In the genomic region with DNA sequence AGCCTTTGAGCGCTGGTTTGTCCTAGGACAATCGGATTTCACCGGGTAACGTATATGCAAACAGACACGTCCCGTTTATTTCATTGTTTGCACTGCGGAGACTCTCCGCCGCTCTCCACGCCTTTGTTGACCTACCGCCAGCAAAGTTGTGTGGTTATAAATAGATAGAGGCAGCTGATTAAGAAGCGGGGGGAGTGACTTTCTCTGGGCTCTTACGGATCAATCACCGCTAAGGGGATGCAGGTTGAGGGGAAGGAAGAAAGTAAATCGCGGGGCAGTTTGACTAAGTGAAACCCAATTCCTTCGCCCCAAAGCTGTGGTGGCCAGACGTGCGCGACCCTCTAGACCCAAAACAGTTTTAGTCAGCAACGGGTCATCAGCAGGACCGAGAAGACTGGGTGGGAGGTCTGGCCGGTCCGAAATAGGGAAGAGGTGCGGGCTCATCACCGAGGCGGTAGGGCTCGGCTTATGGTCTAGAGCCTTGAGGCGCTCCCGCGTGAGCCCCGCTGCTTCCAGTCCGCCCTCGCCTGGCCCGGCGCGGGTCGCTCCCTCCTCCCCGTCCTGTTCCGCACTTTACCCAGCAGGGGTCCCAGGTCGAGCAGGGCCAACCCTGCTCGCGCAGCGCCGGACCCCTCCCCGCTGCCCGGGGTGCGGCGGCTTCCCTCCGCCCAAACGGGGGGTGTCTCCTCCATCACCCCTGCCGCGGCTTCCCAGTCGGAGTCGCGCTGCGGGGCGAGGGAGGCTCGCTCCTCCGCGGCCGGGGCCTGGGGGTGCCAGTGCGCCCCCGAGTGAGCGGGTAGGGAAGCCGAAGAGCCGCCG, we compare ENCODE assay signal across 8 cellular contexts.
DNase-seq lines count a peak whose midpoint lies in the region; ATAC-seq and TF ChIP-seq lines count a peak whose summit lies in the region.

No MANE protein-coding gene starts in this region.

- intact Hi-C loops in activated CD8-positive, alpha-beta T cell treated with anti-CD3 and anti-CD28 coated beads for 36 hours (cut with micrococcal nuclease): no loop called here
- intact Hi-C loops in heart left ventricle (cut with DNase I): loop anchor here in 2 of 10 donors (10.0 kb wide), 1 partner anchor 270 kb away; no protein-coding TSS in a partner anchor

- H3K27me3 Mint-ChIP-seq in activated CD8-positive, alpha-beta T cell treated with anti-CD3 and anti-CD28 coated beads for 36 hours: peaks cover 53% of the 10 kb centered on the region

- H3K9me3 ChIP-seq in heart left ventricle (no peaks in the 10 kb centered on the region), trophoblast cell (ENCODE audit: insufficient read depth, low read depth, low read length) (peaks cover 1% of the 10 kb centered on the region)

- no peak overlapping the region for H3K14ac ChIP-seq in trophoblast cell (ENCODE audit: low read length)

- no peaks in the 10 kb centered on the region for H3K79me1 ChIP-seq in trophoblast cell (ENCODE audit: low read length)

- H3K27me3 ChIP-seq in heart left ventricle: peaks cover 6 to 90% (median 49%) of the 10 kb centered on the region in 9 donors
- peaks cover 26% of the 10 kb centered on the region for H3K27me3 ChIP-seq in trophoblast cell (ENCODE audit: insufficient read depth, low read length)

- no peak overlapping the region for H2BK12ac ChIP-seq in trophoblast cell (ENCODE audit: low read length)

- peak overlapping the region; percentile 65 for H3K4me3 Mint-ChIP-seq in activated CD8-positive, alpha-beta T cell treated with anti-CD3 and anti-CD28 coated beads for 36 hours

- TF ChIP-seq CTCF in activated CD8-positive, alpha-beta T cell treated with anti-CD3 and anti-CD28 coated beads for 36 hours (IDR thresholded peaks at IDR 0.05): no peak
- peak in 3 of 12 donors; percentile 8 to 17 (median 13) for TF ChIP-seq CTCF in heart left ventricle (IDR thresholded peaks at IDR 0.05)

- DNase-seq in DMS 273 treated with DMSO at 0.1 percent for 48 hours (lab: John Stamatoyannopoulos, UW) (peak; percentile 24), M059J (ENCODE audit: low read depth) (peak; percentile 32), heart left ventricle (peak; percentile 40 to 71 (median 60)), trophoblast cell (peak in 1 of 2 donors; percentile 3), SKM-1 (lab: John Stamatoyannopoulos, UW; ENCODE audit: unreplicated experiment) (no peak), inferior parietal cortex (ENCODE audit: extremely low spot score) (no peak)
- DNase-seq in activated CD8-positive, alpha-beta T cell treated with anti-CD3 and anti-CD28 coated beads for 36 hours: peak; percentile 6

- no peak overlapping the region for H2BK120ac ChIP-seq in trophoblast cell (ENCODE audit: insufficient read depth, low read length, poor library complexity)

- no peak overlapping the region for H4K12ac ChIP-seq in trophoblast cell (ENCODE audit: low read depth, low read length)

- H3K4me1 ChIP-seq in heart left ventricle (peaks cover 0 to 18% (median 2%) of the 10 kb centered on the region in 12 donors), trophoblast cell (ENCODE audit: control insufficient read depth in 1 of 2, insufficient read depth in 2 of 2, low read length in 2 of 2) (peaks cover 5 to 11% of the 10 kb centered on the region in 2 experiments)

- POLR2A ChIA-PET in activated CD8-positive, alpha-beta T cell treated with anti-CD3 and anti-CD28 coated beads for 36 hours (lab: Charles Lee): no interaction called here

- no peak overlapping the region for H3K23ac ChIP-seq in trophoblast cell (ENCODE audit: low read length)

- H3K4me3 ChIP-seq in heart left ventricle (peak overlapping the region; percentile 44 to 66 (median 58)), trophoblast cell (ENCODE audit: low read depth, low read length) (peak overlapping the region; percentile 64)

- H3K9ac ChIP-seq in trophoblast cell (ENCODE audit: low read length): no peak overlapping the region

- H3K9me3 Mint-ChIP-seq in activated CD8-positive, alpha-beta T cell treated with anti-CD3 and anti-CD28 coated beads for 36 hours: no peaks in the 10 kb centered on the region

- H3K4me2 ChIP-seq in trophoblast cell (ENCODE audit: low read length): peak overlapping the region; percentile 99

- no peaks in the 10 kb centered on the region for H3K79me2 ChIP-seq in trophoblast cell (ENCODE audit: control insufficient read depth, insufficient read depth, low read length, poor library complexity)

- 1% methylated on average over 46 to 68 of the region's 68 CpGs for WGBS in heart left ventricle, 4 donors
- WGBS in trophoblast cell (ENCODE audit: extremely low coverage, insufficient coverage, insufficient read length): no CpG with 5 or more reads among the region's 68 CpGs

- no peak overlapping the region for H3K27ac Mint-ChIP-seq in activated CD8-positive, alpha-beta T cell treated with anti-CD3 and anti-CD28 coated beads for 36 hours

- H4K8ac ChIP-seq in trophoblast cell (ENCODE audit: low read depth, low read length): no peak overlapping the region

- H3K4ac ChIP-seq in trophoblast cell (ENCODE audit: low read depth, low read length): no peak overlapping the region

- CTCF ChIA-PET in activated CD8-positive, alpha-beta T cell treated with anti-CD3 and anti-CD28 coated beads for 36 hours (lab: Charles Lee): no interaction called here

- no peak overlapping the region for H3K18ac ChIP-seq in trophoblast cell (ENCODE audit: low read length)

- no peak overlapping the region for H2AFZ ChIP-seq in trophoblast cell (ENCODE audit: insufficient read depth, low read length, poor library complexity)

- no peak overlapping the region for H4K91ac ChIP-seq in trophoblast cell (ENCODE audit: low read depth, low read length)

- H3K36me3 ChIP-seq in heart left ventricle: no peaks in the 10 kb centered on the region
- no peaks in the 10 kb centered on the region for H3K36me3 ChIP-seq in trophoblast cell (ENCODE audit: control insufficient read depth in 1 of 2, insufficient read depth in 2 of 2, low read length in 2 of 2)

- H3K36me3 Mint-ChIP-seq in activated CD8-positive, alpha-beta T cell treated with anti-CD3 and anti-CD28 coated beads for 36 hours (ENCODE audit: low read depth): peaks cover 2% of the 10 kb centered on the region

- no peak overlapping the region for H2BK5ac ChIP-seq in trophoblast cell (ENCODE audit: low read depth, low read length, poor library complexity)

- H3K4me1 Mint-ChIP-seq in activated CD8-positive, alpha-beta T cell treated with anti-CD3 and anti-CD28 coated beads for 36 hours (ENCODE audit: low read depth): peaks cover 14% of the 10 kb centered on the region

- TF ChIP-seq POLR2A in heart left ventricle (IDR thresholded peaks at IDR 0.05): no peak

- H3K27ac ChIP-seq in heart left ventricle: peak overlapping the region; percentile 80 to 92 (median 87)
- H3K27ac ChIP-seq in trophoblast cell (ENCODE audit: low read depth, low read length): no peak overlapping the region

- peak; percentile 39 for ATAC-seq in GM21423 (IDR thresholded peaks at IDR 0.05; ENCODE audit: unreplicated experiment)
- ATAC-seq in activated CD8-positive, alpha-beta T cell treated with anti-CD3 and anti-CD28 coated beads for 36 hours: peak; percentile 39
- peak; percentile 85 to 89 (median 87) for ATAC-seq in heart left ventricle

- no peak overlapping the region for H2AK5ac ChIP-seq in trophoblast cell (ENCODE audit: low read length)

Comparison
In these comparisons a context has a peak if more than half of its experiments do, and no peak if none do; other contexts are left out.
1. DNase-seq: peak in DMS 273 treated with DMSO at 0.1 percent for 48 hours (single experiment), M059J (single experiment), activated CD8-positive, alpha-beta T cell treated with anti-CD3 and anti-CD28 coated beads for 36 hours (single experiment) and heart left ventricle (5 of 5); none in SKM-1 (single experiment) and inferior parietal cortex (single experiment).
2. Peak in every context shown above with its lines, with median percentiles within 50 percentile points of each other: ATAC-seq.